In the genomic region with DNA sequence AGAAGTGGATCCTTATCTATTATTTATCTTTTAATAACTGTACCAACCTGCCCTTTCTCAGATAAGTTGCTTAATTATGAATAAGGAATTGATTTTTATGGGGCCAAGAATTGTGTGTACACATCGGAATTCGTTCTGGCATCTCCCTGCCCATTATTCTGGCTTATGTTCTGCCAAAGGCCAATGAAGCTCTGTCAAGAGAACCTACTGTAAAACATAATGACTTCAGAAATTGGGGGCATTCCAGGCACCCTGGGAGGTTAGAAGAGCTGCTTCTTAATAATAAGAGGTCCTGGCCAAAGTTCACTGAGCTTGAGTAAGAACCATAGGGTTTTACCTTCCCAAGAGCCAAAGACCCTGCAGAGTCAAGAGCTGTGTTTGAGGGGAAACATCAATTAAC, we compare ENCODE assay signal across 17 cellular contexts.
DNase-seq lines count a peak whose midpoint lies in the region; ATAC-seq and TF ChIP-seq lines count a peak whose summit lies in the region.
"Had no signal": no experiment of that assay in that cellular context is flagged by ENCODE, and none has a peak within 500 bp of the region (broad histone marks: within the 10 kb centered on the region; RNA-seq: fewer than 3 reads in every experiment).

No MANE protein-coding gene starts in this region.

- peak; percentile 30 for DNase-seq in GM04503 (ENCODE audit: low read depth)
- DNase-seq in activated B cell treated with CpG ODN at 0.5 μM for 24 hours, result no peak
- DNase-seq in foreskin fibroblast, result peak; percentile 35 to 62
- DNase-seq in stromal cell of bone marrow (ENCODE audit: low read depth), result peak; percentile 9
- DNase-seq in SK-N-DZ (ENCODE audit: low spot score), result no peak
- DNase-seq in testis, result no peak
- DNase-seq: activated CD8-positive, alpha-beta memory T cell treated with anti-CD3 and anti-CD28 coated beads for 24 hours; activated effector memory CD4-positive, alpha-beta T cell treated with Interleukin-2 at 50 U/mL for 16 hours; CD4-positive, alpha-beta memory T cell; effector memory CD8-positive, alpha-beta T cell; NCI-H1436; NCI-H226; PC-3; stimulated activated CD4-positive, alpha-beta T cell treated with anti-CD3 and anti-CD28 coated beads, Interleukin-4, amount 100 ng/mL, for 4 hours had no signal

- H3K4me3 ChIP-seq in foreskin fibroblast (ENCODE audit: low read depth in 1 of 2, low read length in 2 of 2) (no peak overlapping the region), testis (no peak overlapping the region)
- H3K4me3 ChIP-seq: lung had no signal

- H3K27me3 Mint-ChIP-seq in activated B cell treated with CpG ODN at 0.5 μM for 24 hours, result no peaks in the 10 kb centered on the region
- H3K27me3 Mint-ChIP-seq: CD4-positive, alpha-beta memory T cell; effector memory CD8-positive, alpha-beta T cell had no signal

- no peak for TF ChIP-seq POLR2A in testis (IDR thresholded peaks at IDR 0.05)

- no peaks in the 10 kb centered on the region for H3K36me3 Mint-ChIP-seq in activated B cell treated with CpG ODN at 0.5 μM for 24 hours (ENCODE audit: low read depth)

- no peak overlapping the region for H3K4me3 Mint-ChIP-seq in activated B cell treated with CpG ODN at 0.5 μM for 24 hours
- H3K4me3 Mint-ChIP-seq: CD4-positive, alpha-beta memory T cell; effector memory CD8-positive, alpha-beta T cell had no signal

- TF ChIP-seq CTCF in activated B cell treated with CpG ODN at 0.5 μM for 24 hours (IDR thresholded peaks at IDR 0.05), result no peak
- TF ChIP-seq CTCF in foreskin fibroblast (IDR thresholded peaks at IDR 0.05; ENCODE audit: low read depth, low read length), result no peak
- TF ChIP-seq CTCF in testis (IDR thresholded peaks at IDR 0.05), result no peak

- POLR2A ChIA-PET in activated B cell treated with CpG ODN at 0.5 μM for 24 hours (lab: Charles Lee), result no interaction called here

- WGBS in testis, 2 donors, result 66 to 73% methylated on average over 2 of the region's 2 CpGs

- no peaks in the 10 kb centered on the region for H3K36me3 ChIP-seq in testis (ENCODE audit: low read depth, missing control alignments)

- CTCF ChIA-PET in activated B cell treated with CpG ODN at 0.5 μM for 24 hours (lab: Charles Lee), result interaction anchor here (0.6 to 1.4 kb wide), 2 partner anchors 9 to 11 kb away, joined by 3 read pairs; no protein-coding TSS in a partner anchor

- no peaks in the 10 kb centered on the region for H3K4me1 ChIP-seq in testis

- peaks cover 38% of the 10 kb centered on the region for H3K4me1 Mint-ChIP-seq in activated B cell treated with CpG ODN at 0.5 μM for 24 hours

- intact Hi-C loops in activated B cell treated with CpG ODN at 0.5 μM for 24 hours (cut with micrococcal nuclease), result no loop called here
- intact Hi-C loops in testis (cut with DNase I; ENCODE audit: low total_unique reads), result no loop called here

- H3K27me3 ChIP-seq in testis, result no peaks in the 10 kb centered on the region

- no peaks in the 10 kb centered on the region for H3K9me3 ChIP-seq in testis

- H3K9me3 Mint-ChIP-seq in activated B cell treated with CpG ODN at 0.5 μM for 24 hours, result no peaks in the 10 kb centered on the region
- H3K9me3 Mint-ChIP-seq: CD4-positive, alpha-beta memory T cell; effector memory CD8-positive, alpha-beta T cell had no signal

- H3K27ac ChIP-seq in testis, result no peak overlapping the region

- ATAC-seq in activated B cell treated with CpG ODN at 0.5 μM for 24 hours (ENCODE audit: low read depth) (no peak), GM21825 (IDR thresholded peaks at IDR 0.05; ENCODE audit: unreplicated experiment) (no peak)
- ATAC-seq: effector memory CD8-positive, alpha-beta T cell; PC-3; SK-N-SH treated with all-trans-retinoic acid at 6 μM for 48 hours had no signal

- H3K27ac Mint-ChIP-seq in activated B cell treated with CpG ODN at 0.5 μM for 24 hours, result peak overlapping the region; percentile 19
- H3K27ac Mint-ChIP-seq: CD4-positive, alpha-beta memory T cell; effector memory CD8-positive, alpha-beta T cell had no signal

Comparison
In these comparisons a context has a peak if more than half of its experiments do, and no peak if none do; other contexts are left out.
1. DNase-seq: peak in GM04503 (single experiment), foreskin fibroblast (2 of 2) and stromal cell of bone marrow (single experiment); none in activated B cell treated with CpG ODN at 0.5 μM for 24 hours (single experiment), SK-N-DZ (single experiment) and testis (single experiment).